In genomic region chr5:67153292-67153691, GRCh38 we compare ENCODE assay signal across 19 cellular contexts. TPM values are rescaled to one million over a fixed set of nuclear protein-coding genes. Genes with fewer than 3 reads are reported as not detected.
"Had no signal": no experiment of that assay in that cellular context is flagged by ENCODE, and none has a peak within 500 bp of the region (broad histone marks: within the 10 kb centered on the region; RNA-seq: fewer than 3 reads in every experiment).

No MANE protein-coding gene starts in this region.

- H3K27ac Mint-ChIP-seq: immature natural killer cell had no signal

- H3K4me3 Mint-ChIP-seq: immature natural killer cell; naive thymus-derived CD8-positive, alpha-beta T cell had no signal

- H3K36me3 ChIP-seq: neutrophil, uterus had no signal

- H3K9me3 ChIP-seq: esophagus squamous epithelium, neutrophil, suprapubic skin, tibial artery, upper lobe of left lung, uterus had no signal

- DNase-seq: effector memory CD4-positive, alpha-beta T cell; esophagus squamous epithelium; foreskin fibroblast; immature natural killer cell; naive thymus-derived CD8-positive, alpha-beta T cell; stimulated activated CD4-positive, alpha-beta T cell treated with anti-CD3 and anti-CD28 coated beads, Interleukin-2, amount 100 ng/mL, for 48 hours; stimulated activated naive CD8-positive, alpha-beta T cell treated with anti-CD3 and anti-CD28 coated beads, Interleukin-15, Interleukin-2, amounts not matched to agents 100 U/mL and 50 U/mL, for 24 hours; tibial artery; upper lobe of left lung; uterus had no signal

- H3K4me1 ChIP-seq: tibial artery, uterus had no signal

- H3K4me3 ChIP-seq: esophagus squamous epithelium, smooth muscle cell, suprapubic skin, tibial artery, upper lobe of left lung, uterus had no signal

- FAIRE-seq: endometrium, keratinocyte had no signal

- H3K27ac ChIP-seq: esophagus squamous epithelium, neutrophil, suprapubic skin, tibial artery, upper lobe of left lung, uterus had no signal

- H3K27me3 Mint-ChIP-seq: naive thymus-derived CD8-positive, alpha-beta T cell had no signal

- H3K27me3 ChIP-seq: esophagus squamous epithelium, neutrophil, suprapubic skin, tibial artery, upper lobe of left lung, uterus had no signal

- ATAC-seq: naive thymus-derived CD8-positive, alpha-beta T cell; stimulated activated naive CD8-positive, alpha-beta T cell treated with anti-CD3 and anti-CD28 coated beads, Interleukin-15, Interleukin-2, amounts not matched to agents 100 U/mL and 50 U/mL, for 24 hours had no signal

RNA-seq across cellular contexts. Expression of gene CD180, which starts 43.3 kb away (rescaled TPM):
- total RNA-seq: epithelial cell of proximal tubule, osteoblast, pulmonary artery endothelial cell, smooth muscle cell had no signal
- polyA plus RNA-seq: keratinocyte, neural cell, smooth muscle cell had no signal
